ENCODE assay signal across 8 cellular contexts in the genomic region with DNA sequence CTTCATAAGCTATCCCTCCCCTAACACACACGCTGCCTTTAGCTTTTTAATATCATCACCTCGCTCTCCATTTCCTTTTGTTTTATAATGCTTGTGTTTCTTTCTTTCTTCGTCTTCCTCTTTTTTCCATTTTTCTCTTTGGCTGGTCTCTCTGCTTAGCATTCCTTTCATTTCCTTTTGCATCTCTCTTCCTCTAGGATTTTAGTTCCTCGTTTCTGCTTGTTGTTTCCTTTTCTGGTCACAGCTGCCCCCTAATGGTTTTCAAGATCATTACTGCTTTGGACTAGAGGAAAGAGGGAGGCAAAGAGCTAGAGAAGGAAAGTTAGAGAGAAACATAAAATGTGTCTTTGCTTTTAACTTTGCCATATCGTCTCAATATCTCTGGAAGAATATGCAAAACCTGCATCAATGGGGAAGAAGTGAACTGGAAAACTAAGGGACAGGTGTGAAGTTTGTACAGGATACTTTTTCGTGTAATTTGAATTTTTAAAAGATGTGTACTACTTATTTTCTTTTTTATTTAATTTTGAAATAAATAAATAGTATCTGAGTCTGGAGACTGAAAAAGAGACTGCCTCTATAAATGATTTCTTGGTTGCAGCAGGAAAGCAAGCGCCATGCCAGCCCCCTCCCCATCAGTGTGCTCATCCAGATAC. TPM values are rescaled to one million over a fixed set of nuclear protein-coding genes. Genes with fewer than 3 reads are reported as not detected.
A peak's percentile ranks its signal among the peaks of the same experiment; 100 is the strongest.
DNase-seq lines count a peak whose midpoint lies in the region; ATAC-seq, FAIRE-seq and TF ChIP-seq lines count a peak whose summit lies in the region.

No MANE protein-coding gene starts in this region.

- CTCF ChIA-PET in HCT116 (lab: Charles Lee) (interaction anchor here (0.7 to 2.8 kb wide), 13 partner anchors 9 to 1416 kb away, joined by 3 to 16 read pairs (median 4); no protein-coding TSS in a partner anchor), GM12878 (lab: Yijun Ruan, JAX) (interaction anchor here (0.6 to 3.6 kb wide), 47 partner anchors 8 to 1420 kb away, joined by 3 to 20 read pairs (median 4); no protein-coding TSS in a partner anchor)

- H3K4me3 ChIP-seq in HCT116 (replicated peaks in 1 of 2; ENCODE audit: low read depth in 1 of 2, low read length in 2 of 2) (no peak overlapping the region), GM12878 (no peak overlapping the region), uterus (no peak overlapping the region)

- no peaks in the 10 kb centered on the region for H3K27me3 ChIP-seq in HCT116 (ENCODE audit: insufficient read depth, low read length)
- peaks cover 1 to 8% of the 10 kb centered on the region in 2 experiments; a peak in 3 of 4 replicates for H3K27me3 ChIP-seq in GM12878 (replicated peaks in 1 of 2; ENCODE audit: control insufficient read depth in 2 of 2, insufficient read depth in 2 of 2, low read length in 1 of 2)
- H3K27me3 ChIP-seq in uterus = no peaks in the 10 kb centered on the region

- WGBS in GM12878 (ENCODE audit: insufficient coverage, insufficient replicate concordance, low lambda C conversion rate, missing lambda C conversion rate) = 35% methylated on average over 7 of the region's 7 CpGs

- H2AFZ ChIP-seq in HCT116 (ENCODE audit: low read depth, low read length, poor library complexity, severe bottlenecking) (peak overlapping the region; percentile 85), GM12878 (ENCODE audit: control insufficient read depth, low read depth, low read length) (no peak overlapping the region)

- no peaks in the 10 kb centered on the region for H3K36me3 ChIP-seq in HCT116 (ENCODE audit: control insufficient read depth in 1 of 2, insufficient read depth in 2 of 2, low read length in 2 of 2)
- H3K36me3 ChIP-seq in GM12878 (ENCODE audit: control insufficient read depth in 2 of 2, insufficient read depth in 2 of 2, low read length in 1 of 2) = no peaks in the 10 kb centered on the region
- no peaks in the 10 kb centered on the region for H3K36me3 ChIP-seq in uterus

- no peak for TF ChIP-seq POLR2A in HCT116 (IDR thresholded peaks at IDR 0.05; ENCODE audit: borderline replicate concordance, extremely low read depth, insufficient read depth, insufficient read length)
- TF ChIP-seq POLR2A in GM12878 (IDR thresholded peaks at IDR 0.05; ENCODE audit: low read depth, low read length) = no peak
- no peak for TF ChIP-seq POLR2A in uterus (IDR thresholded peaks at IDR 0.05)

- H3K4me1 ChIP-seq in HCT116 (ENCODE audit: control insufficient read depth in 1 of 2, insufficient read depth in 2 of 2, low read length in 2 of 2) (peaks cover 0 to 11% of the 10 kb centered on the region in 2 experiments; a peak in 3 of 4 replicates), GM12878 (ENCODE audit: control insufficient read depth, insufficient read depth, low read length) (no peaks in the 10 kb centered on the region), uterus (no peaks in the 10 kb centered on the region)

- H4K20me1 ChIP-seq in HCT116 (ENCODE audit: insufficient read depth) (no peaks in the 10 kb centered on the region), GM12878 (ENCODE audit: control insufficient read depth, insufficient read depth) (no peaks in the 10 kb centered on the region)

- H3K9me2 ChIP-seq in HCT116 (ENCODE audit: insufficient read depth) = no peaks in the 10 kb centered on the region

- peak; percentile 46; the same call in 1 of the 2 replicates for ATAC-seq in HCT116
- no peak for ATAC-seq in GM12878
- ATAC-seq in GM21737 (IDR thresholded peaks at IDR 0.05; ENCODE audit: unreplicated experiment) = no peak

- TF ChIP-seq EP300 in GM12878 (IDR thresholded peaks at IDR 0.05; ENCODE audit: borderline replicate concordance in 1 of 2, control insufficient read depth in 1 of 2, low read depth in 2 of 2, low read length in 2 of 2) = no peak

- H3K9me3 ChIP-seq in HCT116 (ENCODE audit: control insufficient read depth in 1 of 2, insufficient read depth in 1 of 2, low read depth in 1 of 2, low read length in 2 of 2) (no peaks in the 10 kb centered on the region), GM12878 (replicated peaks; ENCODE audit: control insufficient read depth, insufficient read depth, low read length) (no peaks in the 10 kb centered on the region), uterus (no peaks in the 10 kb centered on the region)

- no peak overlapping the region for H3K9ac ChIP-seq in HCT116 (ENCODE audit: low read length)
- no peak overlapping the region for H3K9ac ChIP-seq in GM12878 (ENCODE audit: control insufficient read depth, insufficient read depth, low read length)

- TF ChIP-seq RAD21 in HCT116 (IDR thresholded peaks at IDR 0.05; ENCODE audit: low read depth) (peak; percentile 84), GM12878 (IDR thresholded peaks at IDR 0.05; ENCODE audit: insufficient read depth, low read depth, low read length) (peak; percentile 95)

- peak; percentile 61 to 86 (median 79); a peak in 5 of 6 replicates for TF ChIP-seq CTCF in HCT116 (IDR thresholded peaks at IDR 0.05 in 2 of 3, conservative IDR thresholded peaks at IDR 0.05 in 1 of 3; ENCODE audit: borderline replicate concordance in 1 of 3, insufficient read depth in 1 of 3, low read depth in 2 of 3, low read length in 2 of 3)
- peak; percentile 60 to 69 (median 66) for TF ChIP-seq CTCF in GM12878 (IDR thresholded peaks at IDR 0.05 in 2 of 3, conservative IDR thresholded peaks at IDR 0.05 in 1 of 3; ENCODE audit: control insufficient read depth in 2 of 3, extremely low read depth in 1 of 3, insufficient read depth in 1 of 3, low read depth in 3 of 3, low read length in 3 of 3)
- TF ChIP-seq CTCF in uterus (IDR thresholded peaks at IDR 0.05) = peak; percentile 76 to 95 (median 87)

- RAD21 ChIA-PET in HCT116 (lab: Charles Lee; ENCODE audit: low non-redundant PET in 1 of 2, low total read pairs in 2 of 2, uncharacterized antibody in 2 of 2, unreplicated experiment in 2 of 2) (no interaction called here), GM12878 (lab: Charles Lee; ENCODE audit: unreplicated experiment) (interaction anchor here (0.7 to 2.6 kb wide), 15 partner anchors 8 to 1415 kb away, joined by 3 to 11 read pairs (median 5); no protein-coding TSS in a partner anchor)

- DNase-seq in CD1c-positive myeloid dendritic cell (ENCODE audit: extremely low spot score) (peak; percentile 60), HCT116 (ENCODE audit: low read depth, low spot score) (peak; percentile 53), NCI-H510A (lab: John Stamatoyannopoulos, UW) (peak; percentile 4), GM12878 (ENCODE audit: low read depth, low spot score) (no peak), kidney tubule cell (ENCODE audit: low spot score) (peak; percentile 81), uterus (peak in 1 of 2 donors; percentile 46), NCI-H2029 (lab: John Stamatoyannopoulos, UW) (no peak)

- BruUV-seq in HCT116 (replicated peaks; lab: Mats Ljungman, UMichigan) (no TSS peak), GM12878 (replicated peaks; lab: Mats Ljungman, UMichigan) (no TSS peak)

- H3K27ac ChIP-seq in HCT116 (ENCODE audit: low read depth, low read length) (no peak overlapping the region), GM12878 (ENCODE audit: control insufficient read depth, insufficient read depth) (no peak overlapping the region), uterus (peak overlapping the region in 1 of 2 donors; percentile 41)

- in situ Hi-C loops in GM12878 (cut with MboI) = loop anchor here (5.0 kb wide), 1 partner anchor 1349 kb away; no protein-coding TSS in a partner anchor

- SMC1A ChIA-PET in GM12878 (lab: Charles Lee; ENCODE audit: uncharacterized antibody, unreplicated experiment) = interaction anchor here (0.6 to 2.8 kb wide), 16 partner anchors 12 to 1531 kb away, joined by 3 to 7 read pairs (median 3); no protein-coding TSS in a partner anchor

- H3K79me2 ChIP-seq in HCT116 (ENCODE audit: insufficient read depth, low read length) (no peaks in the 10 kb centered on the region), GM12878 (ENCODE audit: control insufficient read depth, insufficient read depth, low read length) (no peaks in the 10 kb centered on the region)

- FAIRE-seq in GM12878 (lab: Jason Lieb, UNC) = peak; percentile 87

- H3K4me2 ChIP-seq in HCT116 (ENCODE audit: low read length) (peak overlapping the region; percentile 30; the same call in 1 of the 2 replicates), GM12878 (ENCODE audit: control insufficient read depth, insufficient read depth) (no peak overlapping the region)

- POLR2A ChIA-PET in HCT116 (lab: Charles Lee) (no interaction called here), GM12878 (lab: Charles Lee) (no interaction called here)

- intact Hi-C loops in HCT116 (cut with micrococcal nuclease) (loop anchor here (1.0 to 10.0 kb wide), 7 partner anchors 251 to 1416 kb away; partner anchors contain the start of gene PARD3B), GM12878 (cut with micrococcal nuclease; ENCODE audit: unreplicated experiment) (loop anchor here (5.0 kb wide), 1 partner anchor 1349 kb away; no protein-coding TSS in a partner anchor), uterus (cut with DNase I; ENCODE audit: low total_unique reads) (no loop called here)

TF ChIP-seq in HCT116, 20 proteins besides CTCF, POLR2A, EP300 and RAD21:
- TF ChIP-seq SRF (IDR thresholded peaks at IDR 0.05; ENCODE audit: low read depth) (0 out of 2 replicates have a peak, but pooled peaks have one; percentile 18), TCF7L2 (IDR thresholded peaks at IDR 0.05; ENCODE audit: borderline replicate concordance, extremely low read depth, insufficient read depth, insufficient read length) (no peak)

RNA-seq across cellular contexts. Expression of gene NRP2, which starts 6.3 kb away (rescaled TPM):
- total RNA-seq in HCT116 (2021; ENCODE audit: unreplicated experiment) = 1.2 TPM
- 0.82 and 0.92 TPM in 2 replicates for polyA plus RNA-seq in HCT116 (2012)
- total RNA-seq in GM12878 (2013; cell fraction: nucleolus; rRNA removed) = 4.2 and 4.6 TPM in 2 replicates
- 0.49 and 0.68 TPM in 2 replicates for total RNA-seq in GM12878 (2014; rRNA removed)
- 0.32 and 0.63 TPM in 2 replicates for total RNA-seq in GM12878 (2014; rRNA removed; fragmentation: Illumina TruSeq; extraction: Trizol)
- total RNA-seq in GM12878 (2021) = 0.93 and 1.2 TPM in 2 replicates
- 0.51 TPM for polyA plus RNA-seq in GM12878 (2011; ENCODE audit: low read depth)
- polyA plus RNA-seq in GM12878 (2011; rRNA removed) = 0.16 and 0.39 TPM in 2 replicates
- polyA plus RNA-seq in GM12878 (2011; cell fraction: cytosol; rRNA removed) = 0.10 and 0.27 TPM in 2 replicates
- polyA plus RNA-seq in GM12878 (2011; cell fraction: nucleus; rRNA removed) = 0.25 and 0.37 TPM in 2 replicates
- polyA plus RNA-seq in GM12878 (2012) = 0.95 and 1.4 TPM in 2 replicates
- polyA plus RNA-seq in GM12878 (2014; fragmentation: Illumina TruSeq; extraction: Trizol) = 0.43 and 0.73 TPM in 2 replicates
- under 1 TPM; 0.06 to 0.22 TPM for polyA plus RNA-seq in GM12878 (2014; fragmentation: Nextera tagmentation; extraction: Ambion mirVana)
- 0.22 and 0.44 TPM in 2 replicates for polyA plus RNA-seq in GM12878 (2014; rRNA removed)
- under 1 TPM; 0.14 to 0.52 TPM for polyA plus RNA-seq in GM12878 (2016; fragmentation: Nextera tagmentation; extraction: Ambion mirVana)
- polyA minus RNA-seq in GM12878 (2011; rRNA and poly(A)+ RNA removed) = 0.37 and 0.57 TPM in 2 replicates
- polyA minus RNA-seq in GM12878 (2011; cell fraction: cytosol; rRNA and poly(A)+ RNA removed) = not detected in 2 replicates
- polyA minus RNA-seq in GM12878 (2011; cell fraction: nucleus; rRNA and poly(A)+ RNA removed) = 0.12 and 0.38 TPM in 2 replicates
- total RNA-seq in uterus = 100 to 1,000 TPM in 3 of 4 donors, 10 to 100 TPM in 1; 35.9 to 156 (median 114) TPM

Comparison
In these comparisons a context has a peak if more than half of its experiments do, and no peak if none do; other contexts are left out.
1. DNase-seq: peak in CD1c-positive myeloid dendritic cell (single experiment), HCT116 (single experiment), NCI-H510A (single experiment) and kidney tubule cell (single experiment); none in GM12878 (single experiment) and NCI-H2029 (single experiment).
2. RNA of gene NRP2, which starts 6.3 kb away (total RNA-seq): 35.9 to 156 TPM in uterus; 1.2 TPM in HCT116 (single experiment) and 0.32 to 4.6 TPM in GM12878; every median in the first group is over 4 times any median in the second.
3. Peak in every context shown above with its lines, with median percentiles within 50 percentile points of each other: CTCF ChIP-seq.